Comparison of ENCODE assay signal across 19 cellular contexts in the genomic region with DNA sequence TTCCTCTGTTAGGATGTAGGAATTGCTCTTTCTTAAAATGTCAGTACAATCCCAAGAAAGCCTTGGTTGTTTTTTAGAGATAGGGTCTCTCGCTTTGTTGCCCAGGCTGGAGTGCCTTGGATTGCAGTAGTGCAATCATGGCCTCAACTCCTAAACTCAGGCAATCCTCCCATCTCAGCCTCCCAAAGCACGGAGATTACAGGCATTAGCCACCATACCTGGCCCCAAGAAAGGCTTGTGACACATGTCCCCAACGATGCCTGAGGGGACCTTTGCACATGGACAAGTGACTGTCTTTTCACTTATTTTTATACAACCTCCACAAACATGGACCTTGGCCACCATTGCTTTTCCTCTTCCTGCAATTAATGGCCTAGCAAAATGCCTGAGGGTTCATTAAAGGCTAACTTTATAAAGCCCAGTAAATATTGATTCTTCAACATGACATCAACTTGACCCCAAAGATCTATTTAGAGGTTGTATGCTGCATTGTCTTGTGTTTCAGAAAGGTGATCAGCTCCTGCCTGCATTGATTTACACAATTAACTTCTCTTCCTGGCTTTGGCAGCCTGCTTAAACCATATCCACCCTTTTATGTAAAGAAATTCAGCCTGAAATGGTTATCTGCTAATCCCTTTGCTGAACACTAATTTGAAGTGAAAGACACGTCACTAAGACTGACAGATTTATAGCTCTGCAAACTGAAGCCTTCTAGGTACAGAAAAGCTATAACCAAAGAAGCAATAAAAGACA. TPM values are rescaled to one million over a fixed set of nuclear protein-coding genes. Genes with fewer than 3 reads are reported as not detected.
DNase-seq lines count a peak whose midpoint lies in the region; ATAC-seq and TF ChIP-seq lines count a peak whose summit lies in the region.
"Had no signal": no experiment of that assay in that cellular context is flagged by ENCODE, and none has a peak within 500 bp of the region (broad histone marks: within the 10 kb centered on the region; RNA-seq: fewer than 3 reads in every experiment).

No MANE protein-coding gene starts in this region.

- DNase-seq in activated T-cell treated with anti-CD3 and anti-CD28 coated beads, Interleukin-2, amount 50 U/mL, for 72 hours: no peak
- DNase-seq in activated T-cell treated with anti-CD3 and anti-CD28 coated beads for 4 hours: no peak
- peak; percentile 74 for DNase-seq in left lobe of liver (ENCODE audit: low spot score)
- DNase-seq in testis: no peak
- no peak for DNase-seq in tibial nerve (ENCODE audit: low spot score in 2 of 2)
- no peak for DNase-seq in CD4-positive, alpha-beta memory T cell
- no peak for DNase-seq in NCI-H510A treated with DMSO at 0.1 percent for 48 hours (lab: John Stamatoyannopoulos, UW)
- DNase-seq: activated CD8-positive, alpha-beta memory T cell treated with anti-CD3 and anti-CD28 coated beads, Interleukin-2, amount 50 U/mL, for 4 hours; activated naive CD4-positive, alpha-beta T cell treated with anti-CD3 and anti-CD28 coated beads, Interleukin-2, amount 50 U/mL, for 16 hours; COR-L47; effector CD8-positive, alpha-beta T cell; hypothalamus; naive B cell; NCI-H1048; stimulated activated CD4-positive, alpha-beta T cell treated with anti-CD3 and anti-CD28 coated beads, Interleukin-1b, Interleukin-23, amount 100 ng/mL, for 48 hours; thyroid gland had no signal

- peaks cover 15 to 29% of the 10 kb centered on the region in 2 donors for H3K36me3 Mint-ChIP-seq in activated T-cell treated with anti-CD3 and anti-CD28 coated beads, Interleukin-2, amount 50 U/mL, for 72 hours (ENCODE audit: insufficient read depth in 2 of 2)
- peaks cover 37 to 39% of the 10 kb centered on the region in 2 donors for H3K36me3 Mint-ChIP-seq in CD4-positive, alpha-beta memory T cell

- TF ChIP-seq EP300 in tibial nerve (IDR thresholded peaks at IDR 0.05): no peak

- no peak overlapping the region for H3K4me3 ChIP-seq in testis
- no peak overlapping the region for H3K4me3 ChIP-seq in tibial nerve
- H3K4me3 ChIP-seq in CD4-positive, alpha-beta memory T cell (ENCODE audit: low read length in 2 of 2): no peak overlapping the region
- H3K4me3 ChIP-seq: SJSA1, thyroid gland had no signal

- H3K4me1 ChIP-seq in testis (peaks cover 26% of the 10 kb centered on the region), tibial nerve (peaks cover 0 to 2% (median 0%) of the 10 kb centered on the region in 4 donors)
- H3K4me1 ChIP-seq in CD4-positive, alpha-beta memory T cell (ENCODE audit: insufficient read depth, low read length): peaks cover 10% of the 10 kb centered on the region
- H3K4me1 ChIP-seq: thyroid gland had no signal

- CTCF ChIA-PET in CD4-positive, alpha-beta memory T cell (lab: Charles Lee; ENCODE audit: partially characterized antibody): interaction anchor here (1.0 to 2.0 kb wide), 5 partner anchors 9 to 239 kb away, joined by 3 to 5 read pairs (median 5); no protein-coding TSS in a partner anchor

- POLR2A ChIA-PET in CD4-positive, alpha-beta memory T cell (lab: Charles Lee; ENCODE audit: partially characterized antibody): interaction anchor here (1.0 to 5.5 kb wide), 2 partner anchors 10 to 14 kb away, joined by 3 to 38 read pairs; partner anchors contain the start of gene SPOCK2

- H3K36me3 ChIP-seq in testis (ENCODE audit: low read depth, missing control alignments) (no peaks in the 10 kb centered on the region), tibial nerve (peaks cover 0 to 71% (median 0%) of the 10 kb centered on the region in 3 donors)
- peaks cover 5% of the 10 kb centered on the region for H3K36me3 ChIP-seq in CD4-positive, alpha-beta memory T cell (ENCODE audit: insufficient read depth, low read length)
- H3K36me3 ChIP-seq: SJSA1 had no signal

- WGBS in testis, 2 donors: 88 to 92% methylated on average over 4 of the region's 4 CpGs
- WGBS in tibial nerve, 2 donors: 90 to 95% methylated on average over 4 of the region's 4 CpGs

- no peak for TF ChIP-seq CTCF in VCaP (conservative IDR thresholded peaks at IDR 0.05)
- no peak for TF ChIP-seq CTCF in testis (IDR thresholded peaks at IDR 0.05)
- TF ChIP-seq CTCF in tibial nerve (IDR thresholded peaks at IDR 0.05): no peak

- no peaks in the 10 kb centered on the region for H3K9me3 Mint-ChIP-seq in activated T-cell treated with anti-CD3 and anti-CD28 coated beads, Interleukin-2, amount 50 U/mL, for 72 hours
- H3K9me3 Mint-ChIP-seq in CD4-positive, alpha-beta memory T cell: peaks cover 0 to 2% (median 0%) of the 10 kb centered on the region in 8 donors
- H3K9me3 Mint-ChIP-seq: IgD-negative memory B cell, naive B cell had no signal

- peaks cover 79% of the 10 kb centered on the region for H3K4me1 Mint-ChIP-seq in activated T-cell treated with anti-CD3 and anti-CD28 coated beads, Interleukin-2, amount 50 U/mL, for 72 hours (ENCODE audit: low read depth)
- peaks cover 27 to 41% (median 30%) of the 10 kb centered on the region in 4 donors for H3K4me1 Mint-ChIP-seq in CD4-positive, alpha-beta memory T cell
- H3K4me1 Mint-ChIP-seq: naive B cell had no signal

- H3K9me3 ChIP-seq in testis: no peaks in the 10 kb centered on the region
- H3K9me3 ChIP-seq in tibial nerve: no peaks in the 10 kb centered on the region
- H3K9me3 ChIP-seq in CD4-positive, alpha-beta memory T cell (ENCODE audit: control insufficient read depth in 1 of 2, low read length in 2 of 2): no peaks in the 10 kb centered on the region
- H3K9me3 ChIP-seq: SJSA1, thyroid gland had no signal

- no peak for ATAC-seq in activated T-cell treated with anti-CD3 and anti-CD28 coated beads, Interleukin-2, amount 50 U/mL, for 72 hours (replicated peaks in 1 of 2)
- peak; percentile 66 for ATAC-seq in left lobe of liver

- peak overlapping the region; percentile 32 for H3K27ac Mint-ChIP-seq in activated T-cell treated with anti-CD3 and anti-CD28 coated beads, Interleukin-2, amount 50 U/mL, for 72 hours
- H3K27ac Mint-ChIP-seq in CD4-positive, alpha-beta memory T cell: peak overlapping the region in 1 of 7 donors; percentile 25
- H3K27ac Mint-ChIP-seq: IgD-negative memory B cell had no signal

- no peak overlapping the region for H3K4me3 Mint-ChIP-seq in activated T-cell treated with anti-CD3 and anti-CD28 coated beads, Interleukin-2, amount 50 U/mL, for 72 hours
- no peak overlapping the region for H3K4me3 Mint-ChIP-seq in CD4-positive, alpha-beta memory T cell
- H3K4me3 Mint-ChIP-seq: IgD-negative memory B cell, naive B cell had no signal

- intact Hi-C loops in testis (cut with DNase I; ENCODE audit: low total_unique reads): no loop called here
- intact Hi-C loops in CD4-positive, alpha-beta memory T cell (cut with micrococcal nuclease): no loop called here

- H3K27ac ChIP-seq in VCaP (peak overlapping the region; percentile 96), testis (peak overlapping the region; percentile 33 to 60), tibial nerve (no peak overlapping the region)
- H3K27ac ChIP-seq in CD4-positive, alpha-beta memory T cell (ENCODE audit: low read depth, low read length): no peak overlapping the region
- H3K27ac ChIP-seq: SJSA1, thyroid gland had no signal

- H3K27me3 ChIP-seq in testis: no peaks in the 10 kb centered on the region
- H3K27me3 ChIP-seq in tibial nerve: no peaks in the 10 kb centered on the region
- H3K27me3 ChIP-seq in CD4-positive, alpha-beta memory T cell (ENCODE audit: insufficient read depth, low read length): no peaks in the 10 kb centered on the region
- H3K27me3 ChIP-seq: SJSA1, thyroid gland had no signal

- TF ChIP-seq POLR2A in testis (IDR thresholded peaks at IDR 0.05) (no peak), tibial nerve (IDR thresholded peaks at IDR 0.05) (no peak)

- H3K27me3 Mint-ChIP-seq in activated T-cell treated with anti-CD3 and anti-CD28 coated beads, Interleukin-2, amount 50 U/mL, for 72 hours (ENCODE audit: low read depth): no peaks in the 10 kb centered on the region
- H3K27me3 Mint-ChIP-seq in CD4-positive, alpha-beta memory T cell: no peaks in the 10 kb centered on the region
- H3K27me3 Mint-ChIP-seq: IgD-negative memory B cell, naive B cell had no signal

RNA-seq across cellular contexts. Expression of gene SPOCK2, which starts 10.1 kb away (rescaled TPM):
- total RNA-seq in activated T-cell treated with anti-CD3 and anti-CD28 coated beads, Interleukin-2, amount 50 U/mL, for 72 hours: 100 to 1,000 TPM; 253 to 291 TPM
- total RNA-seq in left lobe of liver (1.6 TPM), testis (100 to 1,000 TPM; 113 to 212 TPM), tibial nerve (1 to 10 TPM; 2.1 to 9.9 (median 5.0) TPM)
- 73.6 TPM for polyA plus RNA-seq in testis (ENCODE audit: insufficient read depth, low read depth, low replicate concordance)
- total RNA-seq in CD4-positive, alpha-beta memory T cell: 100 to 1,000 TPM; 552 to 556 TPM
- 100 to 1,000 TPM; 174 to 260 TPM for polyA plus RNA-seq in CD4-positive, alpha-beta memory T cell
- total RNA-seq: SJSA1 had no signal

Comparison
In these comparisons a context has a peak if more than half of its experiments do, and no peak if none do; other contexts are left out.
1. H3K27ac ChIP-seq: peak in VCaP (single experiment) and testis (2 of 2); none in tibial nerve (0 of 4) and CD4-positive, alpha-beta memory T cell (single experiment).
2. RNA of gene SPOCK2, which starts 10.1 kb away (total RNA-seq): 552 to 556 TPM in CD4-positive, alpha-beta memory T cell, 253 to 291 TPM in activated T-cell treated with anti-CD3 and anti-CD28 coated beads, Interleukin-2, amount 50 U/mL, for 72 hours and 113 to 212 TPM in testis; 2.1 to 9.9 TPM in tibial nerve and 1.6 TPM in left lobe of liver (single experiment); every median in the first group is over 10 times any median in the second.